8 cellular contexts compared by ENCODE assay signal in the genomic region with DNA sequence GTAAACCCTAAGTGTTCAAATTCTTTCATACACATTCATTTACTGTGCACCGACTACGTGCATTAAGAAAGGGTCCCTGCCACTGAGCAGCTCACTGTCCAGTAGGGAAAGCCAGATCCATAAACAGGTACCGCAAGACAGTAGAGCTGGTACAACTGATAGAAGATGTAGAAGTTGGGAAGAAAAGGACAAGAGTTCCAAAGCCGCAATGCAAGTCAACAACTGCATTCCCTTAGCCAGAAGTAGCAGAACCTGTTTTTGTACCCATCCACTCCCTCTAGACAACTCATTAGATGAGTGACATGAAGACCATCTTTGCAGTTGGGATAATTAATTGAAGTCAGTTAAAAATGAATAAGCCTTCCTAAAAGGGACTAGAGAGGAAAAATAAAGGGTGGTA. TPM values are rescaled to one million over a fixed set of nuclear protein-coding genes. Genes with fewer than 3 reads are reported as not detected.
DNase-seq lines count a peak whose midpoint lies in the region; FAIRE-seq and TF ChIP-seq lines count a peak whose summit lies in the region.

No MANE protein-coding gene starts in this region.

- H2AFZ ChIP-seq in neural progenitor cell (replicated peaks) = no peak overlapping the region

- peaks cover 27% of the 10 kb centered on the region for H3K4me1 Mint-ChIP-seq in neural progenitor cell

- TF ChIP-seq CTCF in LNCaP clone FGC (IDR thresholded peaks at IDR 0.05; ENCODE audit: control insufficient read depth, extremely low read depth, insufficient read depth) (no peak), colonic mucosa (IDR thresholded peaks at IDR 0.05) (no peak), neural progenitor cell (IDR thresholded peaks at IDR 0.05) (no peak)

- H3K27me3 ChIP-seq in colonic mucosa = no peaks in the 10 kb centered on the region
- peaks cover 18% of the 10 kb centered on the region for H3K27me3 ChIP-seq in neural progenitor cell

- peaks cover 4% of the 10 kb centered on the region for H4K20me1 ChIP-seq in neural progenitor cell (ENCODE audit: low read depth)

- H3K4me3 ChIP-seq in LNCaP clone FGC (ENCODE audit: low read depth, low read length) (peak overlapping the region; percentile 88), colonic mucosa (peak overlapping the region; percentile 82), neural progenitor cell (peak overlapping the region; percentile 90)

- peak; percentile 57 for DNase-seq in ELF-1 (ENCODE audit: low read depth, low spot score)
- peak; percentile 38 for DNase-seq in LNCaP clone FGC (ENCODE audit: low read depth)
- no peak for DNase-seq in colonic mucosa
- no peak for DNase-seq in neural progenitor cell (ENCODE audit: low spot score)
- DNase-seq in MV-4-11 (lab: John Stamatoyannopoulos, UW) = no peak
- DNase-seq in NCI-H1436 treated with DMSO at 0.1 percent for 48 hours (lab: John Stamatoyannopoulos, UW) = no peak
- DNase-seq in kidney glomerular epithelial cell (lab: John Stamatoyannopoulos, UW) = no peak
- DNase-seq in RCC 7860 (ENCODE audit: low spot score) = no peak

- H3F3A ChIP-seq in neural progenitor cell (ENCODE audit: low read depth) = peaks cover 22% of the 10 kb centered on the region

- intact Hi-C loops in colonic mucosa (cut with DNase I) = no loop called here

- H3K4me3 Mint-ChIP-seq in neural progenitor cell = peak overlapping the region; percentile 96

- peak overlapping the region; percentile 27 for H3K27ac Mint-ChIP-seq in neural progenitor cell

- no peaks in the 10 kb centered on the region for H3K36me3 Mint-ChIP-seq in neural progenitor cell

- H3K27me3 Mint-ChIP-seq in neural progenitor cell (ENCODE audit: insufficient read depth, low read depth) = no peaks in the 10 kb centered on the region

- H3K9me3 Mint-ChIP-seq in neural progenitor cell = no peaks in the 10 kb centered on the region

- H3K9me3 ChIP-seq in colonic mucosa (no peaks in the 10 kb centered on the region), neural progenitor cell (ENCODE audit: low read depth) (no peaks in the 10 kb centered on the region)

- H3K27ac ChIP-seq in colonic mucosa = no peak overlapping the region
- H3K27ac ChIP-seq in neural progenitor cell = no peak overlapping the region

- H3K79me2 ChIP-seq in neural progenitor cell (ENCODE audit: low read depth) = peaks cover 60% of the 10 kb centered on the region

- H3K4me1 ChIP-seq in colonic mucosa = peaks cover 13% of the 10 kb centered on the region
- H3K4me1 ChIP-seq in neural progenitor cell = peaks cover 24% of the 10 kb centered on the region

- H3K36me3 ChIP-seq in colonic mucosa (no peaks in the 10 kb centered on the region), neural progenitor cell (no peaks in the 10 kb centered on the region)

- H3K9ac ChIP-seq in colonic mucosa (ENCODE audit: low read depth in 2 of 2, low read length in 2 of 2) (no peak overlapping the region), neural progenitor cell (peak overlapping the region; percentile 65)

- FAIRE-seq in RCC 7860 (lab: Jason Lieb, UNC) = no peak

- H3K4me2 ChIP-seq in neural progenitor cell = peak overlapping the region; percentile 98

RNA-seq across cellular contexts. Expression of a gene that starts 1.3 kb away (rescaled TPM):
- 10 to 100 TPM; 14.9 to 16.8 TPM for total RNA-seq in colonic mucosa
- total RNA-seq in neural progenitor cell (ENCODE audit: low replicate concordance) = 37.6 and 89.9 TPM in 2 replicates

RNA-seq across cellular contexts. Expression of a gene that starts 14.6 kb away (rescaled TPM):
- 10 to 100 TPM; 39.2 to 64.6 TPM for total RNA-seq in colonic mucosa
- 128 and 161 TPM in 2 replicates for total RNA-seq in neural progenitor cell (ENCODE audit: low replicate concordance)

RNA-seq across cellular contexts. Expression of a gene that starts 52.8 kb away (rescaled TPM):
- total RNA-seq in colonic mucosa (10 to 100 TPM; 37.0 to 39.5 TPM), neural progenitor cell (ENCODE audit: low replicate concordance) (4.2 and 5.9 TPM in 2 replicates)

Comparison
In these comparisons a context has a peak if more than half of its experiments do, and no peak if none do; other contexts are left out.
1. DNase-seq: peak in ELF-1 (single experiment) and LNCaP clone FGC (single experiment); none in colonic mucosa (single experiment), neural progenitor cell (single experiment), MV-4-11 (single experiment), NCI-H1436 treated with DMSO at 0.1 percent for 48 hours (single experiment), kidney glomerular epithelial cell (single experiment) and RCC 7860 (single experiment).
2. Peak in every context shown above with its lines, with median percentiles within 50 percentile points of each other: H3K4me3 ChIP-seq.